1 cellular context compared by ENCODE assay signal in genomic region chr9:128689293-128689770, GRCh38.
TF ChIP-seq lines count a peak whose summit lies in the region.

No MANE protein-coding gene starts in this region.

TF ChIP-seq in K562, 482 proteins besides CTCF, POLR2A, EP300 and RAD21 (continued from another document):
- no peak for TF ChIP-seq RAD51 (IDR thresholded peaks at IDR 0.05; ENCODE audit: borderline replicate concordance, low read depth)
- TF ChIP-seq PHTF2 (CRISPR knock-in tag; IDR thresholded peaks at IDR 0.05): no peak
- TF ChIP-seq ERF (CRISPR knock-in tag; IDR thresholded peaks at IDR 0.05): peak; percentile 88; the same call in 1 of the 2 replicates
